In the genomic region with DNA sequence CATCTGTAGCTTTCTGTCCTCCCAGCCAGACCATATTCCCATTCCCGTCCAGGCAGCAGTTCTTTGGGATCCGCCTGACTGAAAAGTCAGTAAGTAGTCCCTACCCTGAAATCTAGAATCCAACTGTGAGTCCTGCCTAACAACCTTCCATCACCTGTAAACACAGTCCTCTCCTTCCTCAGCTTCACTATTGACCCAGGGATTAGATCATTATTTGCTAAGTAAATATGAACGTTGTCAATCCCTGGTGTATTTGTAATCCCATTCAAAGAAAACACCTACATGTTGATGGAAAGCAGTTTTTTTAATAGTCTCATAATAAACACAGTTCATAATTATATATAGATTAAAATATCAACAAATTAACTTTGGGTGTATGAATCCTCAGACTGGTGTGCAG, we compare ENCODE assay signal across 8 cellular contexts. TPM values are rescaled to one million over a fixed set of nuclear protein-coding genes. Genes with fewer than 3 reads are reported as not detected.
A peak's percentile ranks its signal among the peaks of the same experiment; 100 is the strongest.
DNase-seq lines count a peak whose midpoint lies in the region; ATAC-seq and TF ChIP-seq lines count a peak whose summit lies in the region.

No MANE protein-coding gene starts in this region.

- no peak for ATAC-seq in activated T-cell treated with anti-CD3 and anti-CD28 coated beads, Interleukin-2, amount 50 U/mL, for 4 hours
- peak; percentile 15; the same call in 1 of the 3 replicates for ATAC-seq in RWPE2 (ENCODE audit: low read depth)

- H3K4me2 ChIP-seq in skeletal muscle satellite cell (ENCODE audit: low read length) = peak overlapping the region; percentile 76

- H3K36me3 ChIP-seq in RWPE2 (ENCODE audit: low read depth) = peaks cover 29% of the 10 kb centered on the region
- peaks cover 15% of the 10 kb centered on the region for H3K36me3 ChIP-seq in skeletal muscle satellite cell (ENCODE audit: insufficient read depth, low read length)

- no peaks in the 10 kb centered on the region for H3K9me3 Mint-ChIP-seq in activated T-cell treated with anti-CD3 and anti-CD28 coated beads, Interleukin-2, amount 50 U/mL, for 4 hours

- H3K4me1 Mint-ChIP-seq in activated T-cell treated with anti-CD3 and anti-CD28 coated beads, Interleukin-2, amount 50 U/mL, for 4 hours (ENCODE audit: low read depth) = peaks cover 29% of the 10 kb centered on the region

- no peaks in the 10 kb centered on the region for H3K9me3 ChIP-seq in RWPE2 (ENCODE audit: severe bottlenecking)
- no peaks in the 10 kb centered on the region for H3K9me3 ChIP-seq in skeletal muscle satellite cell (replicated peaks; ENCODE audit: low read length)

- H3K4me1 ChIP-seq in RWPE2 (ENCODE audit: insufficient read depth, poor library complexity, severe bottlenecking) (peaks cover 31% of the 10 kb centered on the region), skeletal muscle satellite cell (ENCODE audit: control insufficient read depth, insufficient read depth, low read length) (peaks cover 24% of the 10 kb centered on the region)

- TF ChIP-seq CTCF in RWPE2 (IDR thresholded peaks at IDR 0.05; ENCODE audit: poor library complexity, severe bottlenecking) = no peak
- TF ChIP-seq CTCF in fibroblast of pulmonary artery (IDR thresholded peaks at IDR 0.05; ENCODE audit: low read length, missing control alignments) = no peak

- peak overlapping the region; percentile 94 for H3K4me3 Mint-ChIP-seq in activated T-cell treated with anti-CD3 and anti-CD28 coated beads, Interleukin-2, amount 50 U/mL, for 4 hours

- peak overlapping the region; percentile 71 for H3K4me3 ChIP-seq in RWPE2 (ENCODE audit: severe bottlenecking)
- H3K4me3 ChIP-seq in fibroblast of pulmonary artery (replicated peaks; ENCODE audit: low read depth, low read length) = peak overlapping the region; percentile 88
- H3K4me3 ChIP-seq in skeletal muscle satellite cell (ENCODE audit: low read length) = peak overlapping the region; percentile 88

- H3K27ac ChIP-seq in RWPE2 (ENCODE audit: poor library complexity, severe bottlenecking) = peak overlapping the region; percentile 75

- no peak for DNase-seq in activated T-cell treated with anti-CD3 and anti-CD28 coated beads, Interleukin-2, amount 50 U/mL, for 4 hours
- DNase-seq in activated T-cell treated with anti-CD3 and anti-CD28 coated beads, Interleukin-2, amount 50 U/mL, for 1 hour = no peak
- DNase-seq in RWPE2 (ENCODE audit: low spot score) (no peak), fibroblast of pulmonary artery (ENCODE audit: low read depth) (no peak), NOMO-1 (lab: John Stamatoyannopoulos, UW; ENCODE audit: unreplicated experiment in 2 of 2) (no peak), hippocampal formation (lab: John Stamatoyannopoulos, UW) (no peak), A172 (ENCODE audit: low spot score) (no peak)

- H3K9ac ChIP-seq in skeletal muscle satellite cell (ENCODE audit: low read depth, low read length) = peak overlapping the region; percentile 80

- no peaks in the 10 kb centered on the region for H3K27me3 Mint-ChIP-seq in activated T-cell treated with anti-CD3 and anti-CD28 coated beads, Interleukin-2, amount 50 U/mL, for 4 hours (ENCODE audit: low read depth)

- H3K27me3 ChIP-seq in RWPE2 (ENCODE audit: insufficient read depth, poor library complexity, severe bottlenecking) (no peaks in the 10 kb centered on the region), skeletal muscle satellite cell (ENCODE audit: control insufficient read depth, insufficient read depth, low read length) (no peaks in the 10 kb centered on the region)

- peaks cover 5% of the 10 kb centered on the region for H3K36me3 Mint-ChIP-seq in activated T-cell treated with anti-CD3 and anti-CD28 coated beads, Interleukin-2, amount 50 U/mL, for 4 hours (ENCODE audit: insufficient read depth)

RNA-seq across cellular contexts. Expression of a gene that starts 0.7 kb away (rescaled TPM):
- 1 to 10 TPM in 1 of 3 donors, under 1 TPM in 2; 0.41 to 3.4 (median 0.91) TPM for total RNA-seq in activated T-cell treated with anti-CD3 and anti-CD28 coated beads, Interleukin-2, amount 50 U/mL, for 4 hours
- 0.22 and 1.8 TPM in 2 replicates for total RNA-seq in skeletal muscle satellite cell (2012; rRNA removed)
- 1.1 and 2.5 TPM in 2 replicates for total RNA-seq in A172 (2014; rRNA removed; shearing (Covaris generic))

RNA-seq across cellular contexts. Expression of a gene that starts 0.8 kb away (rescaled TPM):
- 10 to 100 TPM; 16.5 to 18.6 (median 16.8) TPM for total RNA-seq in activated T-cell treated with anti-CD3 and anti-CD28 coated beads, Interleukin-2, amount 50 U/mL, for 4 hours
- total RNA-seq in skeletal muscle satellite cell (2012; rRNA removed) = 22.3 and 24.7 TPM in 2 replicates
- total RNA-seq in A172 (2014; rRNA removed; shearing (Covaris generic)) = 24.4 and 26.5 TPM in 2 replicates
